Comparison of ENCODE assay signal across 13 cellular contexts in the genomic region with DNA sequence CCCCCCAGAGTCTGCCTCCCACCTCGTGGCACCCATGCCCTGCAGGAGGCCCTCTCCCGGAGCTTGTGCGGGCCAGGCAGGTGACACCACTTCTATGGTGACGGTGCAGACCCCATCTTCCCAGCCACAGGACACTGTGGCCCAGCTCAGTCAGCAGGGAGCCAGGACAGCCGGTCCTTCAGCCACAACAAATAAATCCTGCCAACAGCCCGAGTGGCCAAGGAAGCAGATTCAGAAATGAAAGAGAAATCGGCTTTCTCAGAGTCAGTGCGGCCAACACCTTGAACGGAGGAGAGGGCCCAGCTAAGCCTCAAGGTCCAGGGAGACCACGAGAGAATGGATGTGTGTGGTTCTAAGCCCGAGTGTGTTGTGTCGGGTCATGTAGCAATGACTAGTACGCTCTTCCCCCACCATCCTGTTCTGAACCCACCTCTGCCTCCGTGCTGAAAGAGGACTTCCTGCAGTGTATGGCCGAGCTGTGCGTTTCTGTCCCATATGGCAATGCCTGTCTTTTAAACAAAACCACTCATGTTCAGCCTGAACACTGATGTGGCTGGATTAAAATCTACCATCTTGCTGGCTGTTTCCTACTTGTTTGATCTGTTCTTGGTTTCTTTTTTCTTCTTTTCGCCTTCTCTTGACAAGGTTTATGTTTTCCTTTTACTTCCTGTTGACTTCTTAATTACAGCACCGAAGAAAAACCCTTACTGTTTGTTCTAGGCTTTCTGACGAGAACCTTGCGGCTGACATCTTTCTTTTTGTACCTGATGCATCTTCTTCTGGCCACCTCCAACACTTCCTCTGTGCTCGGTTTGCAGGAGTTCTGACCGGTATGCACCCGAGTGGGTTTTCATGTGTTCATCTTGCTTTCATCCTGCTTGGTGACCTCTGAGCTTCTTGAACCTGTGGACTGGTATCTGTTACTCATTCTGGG. TPM values are rescaled to one million over a fixed set of nuclear protein-coding genes. Genes with fewer than 3 reads are reported as not detected.
DNase-seq lines count a peak whose midpoint lies in the region; ATAC-seq, FAIRE-seq and TF ChIP-seq lines count a peak whose summit lies in the region.
"Had no signal": no experiment of that assay in that cellular context is flagged by ENCODE, and none has a peak within 500 bp of the region (broad histone marks: within the 10 kb centered on the region; RNA-seq: fewer than 3 reads in every experiment).

No MANE protein-coding gene starts in this region.

- H3F3A ChIP-seq in GM23338 (replicated peaks; ENCODE audit: low read depth) = no peaks in the 10 kb centered on the region

- BruUV-seq in K562 (replicated peaks; lab: Mats Ljungman, UMichigan) = no TSS peak

- H3K27ac Mint-ChIP-seq in IgD-negative memory B cell = peak overlapping the region; percentile 54 to 88 (median 55)
- H3K27ac Mint-ChIP-seq in activated CD8-positive, alpha-beta T cell treated with anti-CD3 and anti-CD28 coated beads for 36 hours = peak overlapping the region; percentile 99
- no peak overlapping the region for H3K27ac Mint-ChIP-seq in GM23338

- peaks cover 96% of the 10 kb centered on the region; the same call in 2 of the 3 replicates for H3K36me3 ChIP-seq in K562 (ENCODE audit: control insufficient read depth, insufficient read depth, low read length)
- H3K36me3 ChIP-seq in GM23338 (ENCODE audit: insufficient read depth) = no peaks in the 10 kb centered on the region

- H3K79me2 ChIP-seq in K562 (ENCODE audit: control insufficient read depth, insufficient read depth, low read length) (no peaks in the 10 kb centered on the region), GM23338 (replicated peaks; ENCODE audit: insufficient read depth) (no peaks in the 10 kb centered on the region)

- no peak overlapping the region for H3K9ac ChIP-seq in K562 (ENCODE audit: insufficient read depth in 1 of 2, low read depth in 2 of 2, low read length in 2 of 2)
- H3K9ac ChIP-seq: BLaER1 had no signal

- no peak for TF ChIP-seq RAD21 in K562 (CRISPR knock-in tag; conservative IDR thresholded peaks at IDR 0.05 in 1 of 2, IDR thresholded peaks at IDR 0.05 in 1 of 2)

- peak; percentile 72 for ATAC-seq in activated CD8-positive, alpha-beta T cell treated with anti-CD3 and anti-CD28 coated beads for 36 hours
- no peak for ATAC-seq in K562
- no peak for ATAC-seq in sciatic nerve
- ATAC-seq in GM23338 = no peak
- no peak for ATAC-seq in GM21360 (IDR thresholded peaks at IDR 0.05; ENCODE audit: unreplicated experiment)

- H4K20me1 ChIP-seq in K562 (replicated peaks; ENCODE audit: control insufficient read depth, insufficient read depth, low read length) = no peaks in the 10 kb centered on the region
- H4K20me1 ChIP-seq in GM23338 (replicated peaks; ENCODE audit: insufficient read depth) = peaks cover 3% of the 10 kb centered on the region; the same call in 1 of the 2 replicates

- H3K4me1 Mint-ChIP-seq in IgD-negative memory B cell (peaks cover 0 to 10% (median 8%) of the 10 kb centered on the region in 3 donors), GM23338 (no peaks in the 10 kb centered on the region)
- peaks cover 26% of the 10 kb centered on the region for H3K4me1 Mint-ChIP-seq in activated CD8-positive, alpha-beta T cell treated with anti-CD3 and anti-CD28 coated beads for 36 hours (ENCODE audit: low read depth)

- no peaks in the 10 kb centered on the region for H3K9me2 ChIP-seq in GM23338 (ENCODE audit: insufficient read depth)

- H3K9me1 ChIP-seq in K562 (ENCODE audit: control insufficient read depth, insufficient read depth, low read length) = no peaks in the 10 kb centered on the region

- POLR2A ChIA-PET in activated CD8-positive, alpha-beta T cell treated with anti-CD3 and anti-CD28 coated beads for 36 hours (lab: Charles Lee) = interaction anchor here (0.6 to 3.7 kb wide), 13 partner anchors 13 to 270 kb away, joined by 3 to 25 read pairs (median 3); a partner anchor contains a TSS
- POLR2A ChIA-PET in K562 (lab: Yijun Ruan, JAX) = interaction anchor here (1.7 kb wide), 1 partner anchor 22 kb away, joined by 3 read pairs; no protein-coding TSS in a partner anchor

- TF ChIP-seq POLR2A in K562 (conservative IDR thresholded peaks at IDR 0.05) = no peak

- peaks cover 2% of the 10 kb centered on the region for H3K36me3 Mint-ChIP-seq in IgD-negative memory B cell
- peaks cover 34% of the 10 kb centered on the region for H3K36me3 Mint-ChIP-seq in activated CD8-positive, alpha-beta T cell treated with anti-CD3 and anti-CD28 coated beads for 36 hours (ENCODE audit: low read depth)
- peaks cover 31% of the 10 kb centered on the region for H3K36me3 Mint-ChIP-seq in GM23338 (ENCODE audit: low read depth)

- CTCF ChIA-PET in activated CD8-positive, alpha-beta T cell treated with anti-CD3 and anti-CD28 coated beads for 36 hours (lab: Charles Lee) = interaction anchor here (0.9 to 1.8 kb wide), 4 partner anchors 108 to 276 kb away, joined by 3 to 5 read pairs (median 4); a partner anchor contains a TSS
- CTCF ChIA-PET in K562 (lab: Yijun Ruan, JAX; ENCODE audit: low intra/inter-chr PET ratio) = no interaction called here

- whole genome bisulfite sequencing in K562 (ENCODE audit: insufficient coverage, low coverage, missing lambda C conversion rate) = 92% methylated on average over 19 of the region's 23 CpGs

- H3K27ac ChIP-seq in K562 (ENCODE audit: extremely low read depth, low read depth, low read length) (no peak overlapping the region), GM23338 (ENCODE audit: low read depth) (no peak overlapping the region)
- H3K27ac ChIP-seq: BLaER1, sigmoid colon had no signal

- H3K27me3 Mint-ChIP-seq in IgD-negative memory B cell (no peaks in the 10 kb centered on the region), GM23338 (ENCODE audit: insufficient read depth, low read depth, poor library complexity) (peaks cover 7% of the 10 kb centered on the region)
- H3K27me3 Mint-ChIP-seq in activated CD8-positive, alpha-beta T cell treated with anti-CD3 and anti-CD28 coated beads for 36 hours = no peaks in the 10 kb centered on the region

- no peaks in the 10 kb centered on the region for H3K9me3 ChIP-seq in K562 (replicated peaks; ENCODE audit: control insufficient read depth, insufficient read depth, low read depth, low read length)
- H3K9me3 ChIP-seq: BLaER1, sigmoid colon had no signal

- peak; percentile 65 for DNase-seq in activated CD8-positive, alpha-beta T cell treated with anti-CD3 and anti-CD28 coated beads for 36 hours
- no peak for DNase-seq in K562 (ENCODE audit: extremely low read depth in 1 of 4, low spot score in 3 of 4)
- peak; percentile 29 to 37 for DNase-seq in stimulated activated CD4-positive, alpha-beta T cell treated with anti-CD3 and anti-CD28 coated beads, Interleukin-2, amount 100 ng/mL, for 24 hours
- DNase-seq in NCI-H774 (lab: John Stamatoyannopoulos, UW) = no peak
- no peak for DNase-seq in sciatic nerve (ENCODE audit: low spot score)
- DNase-seq in GM23338 (ENCODE audit: low spot score) = no peak
- DNase-seq: islet precursor cell, NCI-H526, sigmoid colon had no signal

- no peaks in the 10 kb centered on the region for H3K27me3 ChIP-seq in K562 (ENCODE audit: control insufficient read depth in 2 of 2, insufficient read depth in 2 of 2, low read length in 2 of 2)
- H3K27me3 ChIP-seq in GM23338 (ENCODE audit: insufficient read depth) = no peaks in the 10 kb centered on the region
- H3K27me3 ChIP-seq: BLaER1, sigmoid colon had no signal

- intact Hi-C loops in activated CD8-positive, alpha-beta T cell treated with anti-CD3 and anti-CD28 coated beads for 36 hours (cut with micrococcal nuclease) = loop anchor here (2.0 kb wide), 1 partner anchor 52 kb away; no protein-coding TSS in a partner anchor
- intact Hi-C loops in K562 (cut with micrococcal nuclease) (no loop called here), sciatic nerve (cut with DNase I) (no loop called here)

- H3K4me1 ChIP-seq in K562 (replicated peaks in 1 of 2; ENCODE audit: control insufficient read depth in 2 of 2, insufficient read depth in 2 of 2, low read length in 2 of 2) (peaks cover 0 to 11% of the 10 kb centered on the region in 2 experiments; a peak in 1 of 5 replicates), GM23338 (ENCODE audit: insufficient read depth) (no peaks in the 10 kb centered on the region)
- H3K4me1 ChIP-seq: sigmoid colon had no signal

- FAIRE-seq in K562 (lab: Jason Lieb, UNC) = peak; percentile 63
- FAIRE-seq: colon had no signal

- H3K4me3 ChIP-seq in K562 (no peak overlapping the region), GM23338 (no peak overlapping the region)
- H3K4me3 ChIP-seq: BLaER1, sigmoid colon had no signal

- H3K4me2 ChIP-seq in K562 (ENCODE audit: insufficient read depth, low read length) (no peak overlapping the region), GM23338 (no peak overlapping the region)
- H3K4me2 ChIP-seq: BLaER1 had no signal

- TF ChIP-seq CTCF in activated CD8-positive, alpha-beta T cell treated with anti-CD3 and anti-CD28 coated beads for 36 hours (IDR thresholded peaks at IDR 0.05) = no peak
- TF ChIP-seq CTCF in K562 (IDR thresholded peaks at IDR 0.05 in 2 of 3, conservative IDR thresholded peaks at IDR 0.05 in 1 of 3; ENCODE audit: insufficient read depth in 2 of 3, low read depth in 1 of 3, low read length in 3 of 3) = no peak
- no peak for TF ChIP-seq CTCF in GM23338 (conservative IDR thresholded peaks at IDR 0.05; ENCODE audit: low read depth in 2 of 2)

- H3K4me3 Mint-ChIP-seq in IgD-negative memory B cell (peak overlapping the region in 2 of 4 donors; percentile 19 to 39), GM23338 (no peak overlapping the region)
- H3K4me3 Mint-ChIP-seq in activated CD8-positive, alpha-beta T cell treated with anti-CD3 and anti-CD28 coated beads for 36 hours = peak overlapping the region; percentile 69

- in situ Hi-C loops in K562 (cut with MboI) = no loop called here

- H3K9me3 Mint-ChIP-seq in IgD-negative memory B cell (no peaks in the 10 kb centered on the region), GM23338 (no peaks in the 10 kb centered on the region)
- H3K9me3 Mint-ChIP-seq in activated CD8-positive, alpha-beta T cell treated with anti-CD3 and anti-CD28 coated beads for 36 hours = no peaks in the 10 kb centered on the region

- no peak overlapping the region for H2AFZ ChIP-seq in K562 (ENCODE audit: low read depth, low read length)
- no peak overlapping the region for H2AFZ ChIP-seq in GM23338

- no peak for TF ChIP-seq EP300 in K562 (IDR thresholded peaks at IDR 0.05; ENCODE audit: low read length)

RNA-seq across cellular contexts. Expression of a gene that starts 53.1 kb away (rescaled TPM):
- polyA plus RNA-seq in IgD-negative memory B cell (74.7 TPM), K562 (2011; rRNA removed) (14.9 and 22.4 TPM in 2 replicates), K562 (2014; fragmentation: Illumina TruSeq; extraction: Trizol) (16.2 and 38.2 TPM in 2 replicates), K562 (2014; fragmentation: Nextera tagmentation; extraction: Ambion mirVana) (1 to 10 TPM; 1.3 to 2.1 TPM), K562 (2014; rRNA removed) (51.9 and 83.2 TPM in 2 replicates), GM23338 (2016; fragmentation: Nextera tagmentation; extraction: Ambion mirVana) (47.9 and 48.5 TPM in 2 replicates)
- 100 to 1,000 TPM in 1 of 2 experiments, 10 to 100 TPM in 1; 97.8 to 102 TPM for total RNA-seq in activated CD8-positive, alpha-beta T cell treated with anti-CD3 and anti-CD28 coated beads for 36 hours
- total RNA-seq in K562 (2011; cell fraction: chromatin; rRNA removed; ENCODE audit: low replicate concordance) = 336 and 571 TPM in 2 replicates
- total RNA-seq in K562 (2011; cell fraction: nucleolus; rRNA removed) = 202 and 228 TPM in 2 replicates
- 235 and 247 TPM in 2 replicates for total RNA-seq in K562 (2011; cell fraction: nucleoplasm; rRNA removed)
- total RNA-seq in K562 (2014; rRNA removed) (102 and 105 TPM in 2 replicates), K562 (2014; rRNA removed; fragmentation: Illumina TruSeq; extraction: Trizol) (10.4 and 12.6 TPM in 2 replicates), K562 (2015; rRNA removed; fragmentation: Illumina TruSeq; extraction: Trizol) (28.4 and 35.4 TPM in 2 replicates), K562 (2021) (94.1 and 101 TPM in 2 replicates), sciatic nerve (96.6 TPM)
- polyA plus RNA-seq in K562 (2011; cell fraction: cytosol; rRNA removed) = 17.2 and 40.3 TPM in 2 replicates
- polyA plus RNA-seq in K562 (2011; cell fraction: nucleus; rRNA removed) = 79.9 and 106 TPM in 2 replicates
- polyA plus RNA-seq in K562 (2012) = 48.5 and 55.0 TPM in 2 replicates
- polyA minus RNA-seq in K562 (2011; rRNA and poly(A)+ RNA removed) = 51.4 and 78.3 TPM in 2 replicates
- 37.3 and 39.5 TPM in 2 replicates for polyA minus RNA-seq in K562 (2011; cell fraction: cytosol; rRNA and poly(A)+ RNA removed)
- 43.2 and 50.9 TPM in 2 replicates for polyA minus RNA-seq in K562 (2011; cell fraction: nucleus; rRNA and poly(A)+ RNA removed)
- total RNA-seq in GM23338 (2014; rRNA removed; shearing (Covaris generic)) = 88.6 and 124 TPM in 2 replicates

RNA-seq across cellular contexts. Expression of a gene that starts 53.1 kb away (rescaled TPM):
- polyA plus RNA-seq in IgD-negative memory B cell = not detected
- total RNA-seq in activated CD8-positive, alpha-beta T cell treated with anti-CD3 and anti-CD28 coated beads for 36 hours = not detected
- 1.1 and 1.5 TPM in 2 replicates for total RNA-seq in K562 (2011; cell fraction: chromatin; rRNA removed; ENCODE audit: low replicate concordance)
- 0.92 and 1.3 TPM in 2 replicates for total RNA-seq in K562 (2011; cell fraction: nucleolus; rRNA removed)
- 0.61 and 0.73 TPM in 2 replicates for total RNA-seq in K562 (2011; cell fraction: nucleoplasm; rRNA removed)
- 0.61 and 1.00 TPM in 2 replicates for total RNA-seq in K562 (2014; rRNA removed)
- total RNA-seq in K562 (2014; rRNA removed; fragmentation: Illumina TruSeq; extraction: Trizol) = not detected in 2 replicates
- total RNA-seq in K562 (2015; rRNA removed; fragmentation: Illumina TruSeq; extraction: Trizol) = 0.07 and 0.23 TPM in 2 replicates
- 2.1 and 3.3 TPM in 2 replicates for total RNA-seq in K562 (2021)
- 0.17 and 0.23 TPM in 2 replicates for polyA plus RNA-seq in K562 (2011; rRNA removed)
- polyA plus RNA-seq in K562 (2011; cell fraction: cytosol; rRNA removed) = 0.04 and 0.33 TPM in 2 replicates
- polyA plus RNA-seq in K562 (2011; cell fraction: nucleus; rRNA removed) = 1.2 and 4.9 TPM in 2 replicates
- 0.50 and 1.6 TPM in 2 replicates for polyA plus RNA-seq in K562 (2012)
- polyA plus RNA-seq in K562 (2014; fragmentation: Illumina TruSeq; extraction: Trizol) = 0.12 and 0.21 TPM in 2 replicates
- under 1 TPM in 1 of 2 experiments, not detected in 1; 0.03 TPM for polyA plus RNA-seq in K562 (2014; fragmentation: Nextera tagmentation; extraction: Ambion mirVana)
- polyA plus RNA-seq in K562 (2014; rRNA removed) = 0.55 and 1.3 TPM in 2 replicates
- 0.18 TPM in 1 of 2 replicates, not detected in the other for polyA minus RNA-seq in K562 (2011; rRNA and poly(A)+ RNA removed)
- polyA minus RNA-seq in K562 (2011; cell fraction: cytosol; rRNA and poly(A)+ RNA removed) = 2.2 TPM in 1 of 2 replicates, not detected in the other
- 0.27 TPM in 1 of 2 replicates, not detected in the other for polyA minus RNA-seq in K562 (2011; cell fraction: nucleus; rRNA and poly(A)+ RNA removed)
- 11.6 TPM for total RNA-seq in sciatic nerve
- 0.58 and 0.97 TPM in 2 replicates for total RNA-seq in GM23338 (2014; rRNA removed; shearing (Covaris generic))
- polyA plus RNA-seq in GM23338 (2016; fragmentation: Nextera tagmentation; extraction: Ambion mirVana) = 0.86 and 1.1 TPM in 2 replicates

RNA-seq across cellular contexts. Expression of a gene that starts 53.2 kb away (rescaled TPM):
- polyA plus RNA-seq in IgD-negative memory B cell (20.0 TPM), K562 (2011; rRNA removed) (11.4 and 28.9 TPM in 2 replicates), K562 (2014; fragmentation: Illumina TruSeq; extraction: Trizol) (8.5 and 21.5 TPM in 2 replicates), K562 (2014; fragmentation: Nextera tagmentation; extraction: Ambion mirVana) (under 1 TPM; 0.13 to 0.18 TPM), K562 (2014; rRNA removed) (22.5 and 30.9 TPM in 2 replicates), GM23338 (2016; fragmentation: Nextera tagmentation; extraction: Ambion mirVana) (6.5 and 8.0 TPM in 2 replicates)
- 10 to 100 TPM; 11.0 to 11.2 TPM for total RNA-seq in activated CD8-positive, alpha-beta T cell treated with anti-CD3 and anti-CD28 coated beads for 36 hours
- total RNA-seq in K562 (2011; cell fraction: chromatin; rRNA removed; ENCODE audit: low replicate concordance) = 55.5 and 132 TPM in 2 replicates
- 80.9 and 84.2 TPM in 2 replicates for total RNA-seq in K562 (2011; cell fraction: nucleolus; rRNA removed)
- 71.0 and 82.0 TPM in 2 replicates for total RNA-seq in K562 (2011; cell fraction: nucleoplasm; rRNA removed)
- total RNA-seq in K562 (2014; rRNA removed) (14.9 and 17.7 TPM in 2 replicates), K562 (2014; rRNA removed; fragmentation: Illumina TruSeq; extraction: Trizol) (2.4 and 3.7 TPM in 2 replicates), K562 (2015; rRNA removed; fragmentation: Illumina TruSeq; extraction: Trizol) (9.4 and 9.5 TPM in 2 replicates), K562 (2021) (13.8 and 16.9 TPM in 2 replicates), sciatic nerve (26.8 TPM)
- polyA plus RNA-seq in K562 (2011; cell fraction: cytosol; rRNA removed) = 31.2 and 37.1 TPM in 2 replicates
- polyA plus RNA-seq in K562 (2011; cell fraction: nucleus; rRNA removed) = 373 and 570 TPM in 2 replicates
- polyA plus RNA-seq in K562 (2012) = 18.3 and 42.2 TPM in 2 replicates
- 7.2 and 7.6 TPM in 2 replicates for polyA minus RNA-seq in K562 (2011; rRNA and poly(A)+ RNA removed)
- polyA minus RNA-seq in K562 (2011; cell fraction: cytosol; rRNA and poly(A)+ RNA removed) = 8.2 and 14.5 TPM in 2 replicates
- polyA minus RNA-seq in K562 (2011; cell fraction: nucleus; rRNA and poly(A)+ RNA removed) = 27.3 and 30.2 TPM in 2 replicates
- 4.2 and 11.4 TPM in 2 replicates for total RNA-seq in GM23338 (2014; rRNA removed; shearing (Covaris generic))

Comparison
In these comparisons a context has a peak if more than half of its experiments do, and no peak if none do; other contexts are left out.
1. DNase-seq: peak in activated CD8-positive, alpha-beta T cell treated with anti-CD3 and anti-CD28 coated beads for 36 hours (single experiment) and stimulated activated CD4-positive, alpha-beta T cell treated with anti-CD3 and anti-CD28 coated beads, Interleukin-2, amount 100 ng/mL, for 24 hours (2 of 2); none in K562 (0 of 4), NCI-H774 (single experiment), sciatic nerve (single experiment) and GM23338 (single experiment).